In the genomic region with DNA sequence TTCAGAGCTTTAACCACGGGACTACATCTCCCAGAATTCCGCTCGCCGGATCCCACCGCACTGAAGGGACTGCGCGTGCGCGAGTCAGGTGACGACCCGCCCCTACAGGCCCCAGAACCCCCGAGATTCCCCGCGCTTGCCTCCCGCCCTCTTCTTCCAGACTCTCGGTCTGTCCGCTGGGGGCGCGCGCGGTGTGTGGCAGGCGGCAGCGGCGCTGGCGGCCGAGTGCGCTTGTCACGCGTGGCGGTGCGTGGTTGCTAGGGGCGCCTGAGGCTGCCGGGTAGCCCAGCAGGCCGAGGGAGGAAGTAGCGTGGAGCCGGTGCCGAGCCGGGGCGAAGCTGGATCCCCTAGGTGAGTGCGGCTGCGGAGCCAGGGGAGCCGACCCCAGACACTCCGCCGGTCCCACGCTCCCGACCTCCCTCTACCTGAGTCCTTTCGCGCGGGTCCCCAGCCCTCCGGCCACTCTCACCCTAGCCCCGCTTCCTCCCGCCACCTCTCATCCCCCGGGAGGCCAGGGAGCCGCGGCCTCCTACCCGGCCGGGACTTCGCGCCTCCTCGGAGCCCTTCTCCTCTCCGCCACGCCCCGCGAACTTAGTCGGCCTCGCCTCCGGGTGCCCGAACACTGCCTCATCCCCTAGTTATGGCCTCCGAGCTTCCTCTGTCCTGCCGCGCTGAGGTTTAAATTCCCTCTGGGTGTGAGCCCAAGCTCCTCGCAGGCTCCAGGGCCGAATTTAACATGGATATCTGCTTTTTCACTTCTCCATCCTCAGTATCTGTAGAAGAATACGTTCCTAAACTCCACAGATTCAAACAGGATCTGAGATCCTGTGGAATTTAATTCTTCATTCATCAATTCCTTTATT, we compare ENCODE assay signal across 1 cellular context.
TF ChIP-seq lines count a peak whose summit lies in the region.

A gene with protein sequence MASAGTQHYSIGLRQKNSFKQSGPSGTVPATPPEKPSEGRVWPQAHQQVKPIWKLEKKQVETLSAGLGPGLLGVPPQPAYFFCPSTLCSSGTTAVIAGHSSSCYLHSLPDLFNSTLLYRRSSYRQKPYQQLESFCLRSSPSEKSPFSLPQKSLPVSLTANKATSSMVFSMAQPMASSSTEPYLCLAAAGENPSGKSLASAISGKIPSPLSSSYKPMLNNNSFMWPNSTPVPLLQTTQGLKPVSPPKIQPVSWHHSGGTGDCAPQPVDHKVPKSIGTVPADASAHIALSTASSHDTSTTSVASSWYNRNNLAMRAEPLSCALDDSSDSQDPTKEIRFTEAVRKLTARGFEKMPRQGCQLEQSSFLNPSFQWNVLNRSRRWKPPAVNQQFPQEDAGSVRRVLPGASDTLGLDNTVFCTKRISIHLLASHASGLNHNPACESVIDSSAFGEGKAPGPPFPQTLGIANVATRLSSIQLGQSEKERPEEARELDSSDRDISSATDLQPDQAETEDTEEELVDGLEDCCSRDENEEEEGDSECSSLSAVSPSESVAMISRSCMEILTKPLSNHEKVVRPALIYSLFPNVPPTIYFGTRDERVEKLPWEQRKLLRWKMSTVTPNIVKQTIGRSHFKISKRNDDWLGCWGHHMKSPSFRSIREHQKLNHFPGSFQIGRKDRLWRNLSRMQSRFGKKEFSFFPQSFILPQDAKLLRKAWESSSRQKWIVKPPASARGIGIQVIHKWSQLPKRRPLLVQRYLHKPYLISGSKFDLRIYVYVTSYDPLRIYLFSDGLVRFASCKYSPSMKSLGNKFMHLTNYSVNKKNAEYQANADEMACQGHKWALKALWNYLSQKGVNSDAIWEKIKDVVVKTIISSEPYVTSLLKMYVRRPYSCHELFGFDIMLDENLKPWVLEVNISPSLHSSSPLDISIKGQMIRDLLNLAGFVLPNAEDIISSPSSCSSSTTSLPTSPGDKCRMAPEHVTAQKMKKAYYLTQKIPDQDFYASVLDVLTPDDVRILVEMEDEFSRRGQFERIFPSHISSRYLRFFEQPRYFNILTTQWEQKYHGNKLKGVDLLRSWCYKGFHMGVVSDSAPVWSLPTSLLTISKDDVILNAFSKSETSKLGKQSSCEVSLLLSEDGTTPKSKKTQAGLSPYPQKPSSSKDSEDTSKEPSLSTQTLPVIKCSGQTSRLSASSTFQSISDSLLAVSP (plus strand): TSS at position 149 of the 863 bp plus-strand sequence. CDS start 26,842 bp downstream, outside the sequence.

TF ChIP-seq in HEK293, 187 proteins besides CTCF, POLR2A, EP300 and RAD21 (continued from another document and continues in another):
- TF ChIP-seq, protein P1, sequence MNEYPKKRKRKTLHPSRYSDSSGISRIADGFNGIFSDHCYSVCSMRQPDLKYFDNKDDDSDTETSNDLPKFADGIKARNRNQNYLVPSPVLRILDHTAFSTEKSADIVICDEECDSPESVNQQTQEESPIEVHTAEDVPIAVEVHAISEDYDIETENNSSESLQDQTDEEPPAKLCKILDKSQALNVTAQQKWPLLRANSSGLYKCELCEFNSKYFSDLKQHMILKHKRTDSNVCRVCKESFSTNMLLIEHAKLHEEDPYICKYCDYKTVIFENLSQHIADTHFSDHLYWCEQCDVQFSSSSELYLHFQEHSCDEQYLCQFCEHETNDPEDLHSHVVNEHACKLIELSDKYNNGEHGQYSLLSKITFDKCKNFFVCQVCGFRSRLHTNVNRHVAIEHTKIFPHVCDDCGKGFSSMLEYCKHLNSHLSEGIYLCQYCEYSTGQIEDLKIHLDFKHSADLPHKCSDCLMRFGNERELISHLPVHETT (tag by site-specific recombination; IDR thresholded peaks at IDR 0.05): peak; percentile 52; the same call in 1 of the 2 replicates
- TF ChIP-seq ZNF843 (tag by site-specific recombination; IDR thresholded peaks at IDR 0.05) (peak; percentile 66), ZNF624 (tag by site-specific recombination; IDR thresholded peaks at IDR 0.05) (no peak), REST (tag by site-specific recombination; IDR thresholded peaks at IDR 0.05) (no peak), ZNF707 (tag by site-specific recombination; IDR thresholded peaks at IDR 0.05) (no peak), ZNF513 (tag by site-specific recombination; IDR thresholded peaks at IDR 0.05) (no peak), ZNF561 (tag by site-specific recombination; IDR thresholded peaks at IDR 0.05; ENCODE audit: borderline replicate concordance) (peak; percentile 56; the same call in 1 of the 2 replicates), ZNF626 (tag by site-specific recombination; IDR thresholded peaks at IDR 0.05) (no peak), GLI4 (tag by site-specific recombination; IDR thresholded peaks at IDR 0.05) (0 out of 2 replicates have a peak, but pooled peaks have one; percentile 61), FEZF1 (tag by site-specific recombination; IDR thresholded peaks at IDR 0.05) (no peak), ZNF747 (tag by site-specific recombination; IDR thresholded peaks at IDR 0.05) (no peak), HOXA7 (CRISPR knock-in tag; IDR thresholded peaks at IDR 0.05; ENCODE audit: borderline replicate concordance) (no peak), KLF10 (tag by site-specific recombination; IDR thresholded peaks at IDR 0.05) (peak; percentile 34; the same call in 1 of the 2 replicates), ZNF121 (tag by site-specific recombination; IDR thresholded peaks at IDR 0.05) (0 out of 2 replicates have a peak, but pooled peaks have one; percentile 35), ZNF37A (tag by site-specific recombination; IDR thresholded peaks at IDR 0.05) (no peak), ZBTB1 (tag by site-specific recombination; IDR thresholded peaks at IDR 0.05) (no peak), HOXD13 (CRISPR knock-in tag; IDR thresholded peaks at IDR 0.05; ENCODE audit: borderline replicate concordance) (no peak), ZNF580 (tag by site-specific recombination; IDR thresholded peaks at IDR 0.05) (peak; percentile 41; the same call in 1 of the 2 replicates), BCL6B (tag by site-specific recombination; IDR thresholded peaks at IDR 0.05) (no peak), ZNF302 (tag by site-specific recombination; IDR thresholded peaks at IDR 0.05; ENCODE audit: low read depth) (no peak), ATF2 (tag by site-specific recombination; IDR thresholded peaks at IDR 0.05; ENCODE audit: low read depth) (no peak), ZNF366 (tag by site-specific recombination; conservative IDR thresholded peaks at IDR 0.05) (peak; percentile 34; the same call in 1 of the 2 replicates), KLF16 (tag by site-specific recombination; IDR thresholded peaks at IDR 0.05) (peak; percentile 67), GLIS2 (tag by site-specific recombination; IDR thresholded peaks at IDR 0.05) (peak; percentile 98), ZEB2 (tag by site-specific recombination; IDR thresholded peaks at IDR 0.05) (peak; percentile 79), TRIM28 (IDR thresholded peaks at IDR 0.05; ENCODE audit: borderline replicate concordance, low read length) (no peak), ZSCAN30 (tag by site-specific recombination; IDR thresholded peaks at IDR 0.05) (no peak; the same call in 1 of the 2 replicates), ZNF133 (tag by site-specific recombination; IDR thresholded peaks at IDR 0.05) (no peak), ZNF138 (tag by site-specific recombination; IDR thresholded peaks at IDR 0.05; ENCODE audit: borderline replicate concordance) (no peak), SCRT2 (tag by site-specific recombination; IDR thresholded peaks at IDR 0.05) (no peak), ZNF785 (tag by site-specific recombination; IDR thresholded peaks at IDR 0.05) (peak; percentile 93)
- TF ChIP-seq, protein P2, sequence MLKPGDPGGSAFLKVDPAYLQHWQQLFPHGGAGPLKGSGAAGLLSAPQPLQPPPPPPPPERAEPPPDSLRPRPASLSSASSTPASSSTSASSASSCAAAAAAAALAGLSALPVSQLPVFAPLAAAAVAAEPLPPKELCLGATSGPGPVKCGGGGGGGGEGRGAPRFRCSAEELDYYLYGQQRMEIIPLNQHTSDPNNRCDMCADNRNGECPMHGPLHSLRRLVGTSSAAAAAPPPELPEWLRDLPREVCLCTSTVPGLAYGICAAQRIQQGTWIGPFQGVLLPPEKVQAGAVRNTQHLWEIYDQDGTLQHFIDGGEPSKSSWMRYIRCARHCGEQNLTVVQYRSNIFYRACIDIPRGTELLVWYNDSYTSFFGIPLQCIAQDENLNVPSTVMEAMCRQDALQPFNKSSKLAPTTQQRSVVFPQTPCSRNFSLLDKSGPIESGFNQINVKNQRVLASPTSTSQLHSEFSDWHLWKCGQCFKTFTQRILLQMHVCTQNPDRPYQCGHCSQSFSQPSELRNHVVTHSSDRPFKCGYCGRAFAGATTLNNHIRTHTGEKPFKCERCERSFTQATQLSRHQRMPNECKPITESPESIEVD (tag by site-specific recombination; IDR thresholded peaks at IDR 0.05): no peak
- TF ChIP-seq, protein P3, sequence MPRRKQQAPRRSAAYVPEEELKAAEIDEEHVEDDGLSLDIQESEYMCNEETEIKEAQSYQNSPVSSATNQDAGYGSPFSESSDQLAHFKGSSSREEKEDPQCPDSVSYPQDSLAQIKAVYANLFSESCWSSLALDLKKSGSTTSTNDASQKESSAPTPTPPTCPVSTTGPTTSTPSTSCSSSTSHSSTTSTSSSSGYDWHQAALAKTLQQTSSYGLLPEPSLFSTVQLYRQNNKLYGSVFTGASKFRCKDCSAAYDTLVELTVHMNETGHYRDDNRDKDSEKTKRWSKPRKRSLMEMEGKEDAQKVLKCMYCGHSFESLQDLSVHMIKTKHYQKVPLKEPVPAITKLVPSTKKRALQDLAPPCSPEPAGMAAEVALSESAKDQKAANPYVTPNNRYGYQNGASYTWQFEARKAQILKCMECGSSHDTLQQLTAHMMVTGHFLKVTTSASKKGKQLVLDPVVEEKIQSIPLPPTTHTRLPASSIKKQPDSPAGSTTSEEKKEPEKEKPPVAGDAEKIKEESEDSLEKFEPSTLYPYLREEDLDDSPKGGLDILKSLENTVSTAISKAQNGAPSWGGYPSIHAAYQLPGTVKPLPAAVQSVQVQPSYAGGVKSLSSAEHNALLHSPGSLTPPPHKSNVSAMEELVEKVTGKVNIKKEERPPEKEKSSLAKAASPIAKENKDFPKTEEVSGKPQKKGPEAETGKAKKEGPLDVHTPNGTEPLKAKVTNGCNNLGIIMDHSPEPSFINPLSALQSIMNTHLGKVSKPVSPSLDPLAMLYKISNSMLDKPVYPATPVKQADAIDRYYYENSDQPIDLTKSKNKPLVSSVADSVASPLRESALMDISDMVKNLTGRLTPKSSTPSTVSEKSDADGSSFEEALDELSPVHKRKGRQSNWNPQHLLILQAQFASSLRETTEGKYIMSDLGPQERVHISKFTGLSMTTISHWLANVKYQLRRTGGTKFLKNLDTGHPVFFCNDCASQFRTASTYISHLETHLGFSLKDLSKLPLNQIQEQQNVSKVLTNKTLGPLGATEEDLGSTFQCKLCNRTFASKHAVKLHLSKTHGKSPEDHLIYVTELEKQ (tag by site-specific recombination; IDR thresholded peaks at IDR 0.05; ENCODE audit: borderline replicate concordance): 0 out of 2 replicates have a peak, but pooled peaks have one; percentile 13
